23 cellular contexts compared by ENCODE assay signal in the genomic region with DNA sequence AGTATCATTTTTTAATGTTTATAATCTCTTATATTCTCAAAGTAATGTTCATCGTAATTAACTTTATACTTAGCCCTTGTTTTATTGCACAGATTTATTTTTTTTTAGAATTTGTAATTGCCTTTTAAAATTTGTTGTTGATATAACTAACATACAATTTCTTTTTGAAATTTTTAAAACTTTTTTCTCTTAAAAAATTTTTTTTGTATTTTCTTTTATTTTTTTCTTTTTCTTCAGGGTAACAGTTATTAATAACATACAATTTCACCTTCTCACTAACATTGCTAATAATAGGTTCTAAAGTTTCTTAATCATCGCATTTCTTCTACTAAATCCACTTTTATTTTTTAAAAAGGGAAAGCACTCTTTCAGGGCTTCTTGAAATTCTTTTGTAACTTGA.
"Had no signal": no experiment of that assay in that cellular context is flagged by ENCODE, and none has a peak within 500 bp of the region (broad histone marks: within the 10 kb centered on the region; RNA-seq: fewer than 3 reads in every experiment).

No MANE protein-coding gene starts in this region.

- FAIRE-seq: keratinocyte, small intestine had no signal

- H3K9me3 ChIP-seq: esophagus squamous epithelium, gastrocnemius medialis, right lobe of liver, thoracic aorta, transverse colon had no signal

- H3K36me3 Mint-ChIP-seq: neural progenitor cell; stimulated activated naive B cell treated with anti-CD40 and anti-IgM and Interleukin-4, amounts not matched to agents 10 μg/mL and 1 μg/mL and 100 μg/mL, for 72 hours had no signal

- H3K27me3 Mint-ChIP-seq: progenitor cell of endocrine pancreas had no signal

- H3K4me3 ChIP-seq: coronary artery, esophagus squamous epithelium, gastrocnemius medialis, neural progenitor cell, right lobe of liver, transverse colon had no signal

- H3K27ac Mint-ChIP-seq: naive thymus-derived CD4-positive, alpha-beta T cell; nephron; neural progenitor cell; progenitor cell of endocrine pancreas; stimulated activated naive B cell treated with anti-CD40 and anti-IgM and Interleukin-4, amounts not matched to agents 10 μg/mL and 1 μg/mL and 100 μg/mL, for 72 hours; stimulated activated naive CD8-positive, alpha-beta T cell treated with anti-CD3 and anti-CD28 coated beads, Interleukin-15, Interleukin-2, amounts not matched to agents 100 ng/mL and 50 ng/mL, for 24 hours had no signal

- H3K36me3 ChIP-seq: esophagus squamous epithelium, gastrocnemius medialis, neural progenitor cell, right lobe of liver, thoracic aorta, transverse colon had no signal

- ATAC-seq: gastrocnemius medialis; left lobe of liver; naive thymus-derived CD4-positive, alpha-beta T cell; right lobe of liver; stimulated activated naive B cell treated with anti-CD40 and anti-IgM and Interleukin-4, amounts not matched to agents 10 μg/mL and 1 μg/mL and 100 μg/mL, for 72 hours had no signal

- H2AFZ ChIP-seq: parathyroid adenoma had no signal

- H3K4me2 ChIP-seq: neural progenitor cell had no signal

- H3K4me1 ChIP-seq: gastrocnemius medialis, neural progenitor cell, parathyroid adenoma, right lobe of liver, transverse colon had no signal

- H3K27ac ChIP-seq: coronary artery, esophagus squamous epithelium, gastrocnemius medialis, neural progenitor cell, parathyroid adenoma, right lobe of liver, transverse colon had no signal

- DNase-seq: dermis blood vessel endothelial cell; effector memory CD4-positive, alpha-beta T cell; esophagus squamous epithelium; gastrocnemius medialis; head of caudate nucleus; mesendoderm; midbrain; naive thymus-derived CD4-positive, alpha-beta T cell; right lobe of liver; small intestine; stimulated activated CD4-positive, alpha-beta T cell treated with anti-CD3 and anti-CD28 coated beads, Interleukin-15, amount 100 ng/mL, for 24 hours; stimulated activated CD4-positive, alpha-beta T cell treated with anti-CD3 and anti-CD28 coated beads, Interleukin-2, amount 100 ng/mL, for 48 hours; stimulated activated naive B cell treated with anti-CD40 and anti-IgM and Interleukin-4, amounts not matched to agents 10 μg/mL and 1 μg/mL and 100 μg/mL, for 72 hours; transverse colon had no signal

- H3K4me1 Mint-ChIP-seq: nephron; neural progenitor cell; stimulated activated naive B cell treated with anti-CD40 and anti-IgM and Interleukin-4, amounts not matched to agents 10 μg/mL and 1 μg/mL and 100 μg/mL, for 72 hours had no signal

- H3K9me3 Mint-ChIP-seq: stimulated activated naive B cell treated with anti-CD40 and anti-IgM and Interleukin-4, amounts not matched to agents 10 μg/mL and 1 μg/mL and 100 μg/mL, for 72 hours; stimulated activated naive CD8-positive, alpha-beta T cell treated with anti-CD3 and anti-CD28 coated beads, Interleukin-15, Interleukin-2, amounts not matched to agents 100 ng/mL and 50 ng/mL, for 24 hours had no signal

- H3K9ac ChIP-seq: neural progenitor cell, parathyroid adenoma had no signal

- H3K27me3 ChIP-seq: esophagus squamous epithelium, gastrocnemius medialis, neural progenitor cell, right lobe of liver, transverse colon had no signal

- H3K4me3 Mint-ChIP-seq: naive thymus-derived CD4-positive, alpha-beta T cell; nephron; neural progenitor cell; stimulated activated naive B cell treated with anti-CD40 and anti-IgM and Interleukin-4, amounts not matched to agents 10 μg/mL and 1 μg/mL and 100 μg/mL, for 72 hours; stimulated activated naive CD8-positive, alpha-beta T cell treated with anti-CD3 and anti-CD28 coated beads, Interleukin-15, Interleukin-2, amounts not matched to agents 100 ng/mL and 50 ng/mL, for 24 hours had no signal
